19 cellular contexts compared by ENCODE assay signal in genomic region chr4:102335616-102336015, GRCh38. TPM values are rescaled to one million over a fixed set of nuclear protein-coding genes. Genes with fewer than 3 reads are reported as not detected.
A peak's percentile ranks its signal among the peaks of the same experiment; 100 is the strongest.
DNase-seq lines count a peak whose midpoint lies in the region; ATAC-seq and TF ChIP-seq lines count a peak whose summit lies in the region.
"Had no signal": no experiment of that assay in that cellular context is flagged by ENCODE, and none has a peak within 500 bp of the region (broad histone marks: within the 10 kb centered on the region; RNA-seq: fewer than 3 reads in every experiment).

No MANE protein-coding gene starts in this region.

- peak; percentile 30 for ATAC-seq in activated naive CD8-positive, alpha-beta T cell treated with anti-CD3 and anti-CD28 coated beads, Interleukin-2, amount 10 ng/mL, durations not matched to agents 7 days and 5 days (ENCODE audit: low read depth)
- peak; percentile 50 for ATAC-seq in HG03342 (IDR thresholded peaks at IDR 0.05; ENCODE audit: unreplicated experiment)
- peak; percentile 76 for ATAC-seq in activated T-helper 17 cell treated with anti-CD3 and anti-CD28 coated beads, Interleukin-2, amount 50 U/mL, for 72 hours (replicated peaks)
- ATAC-seq in heart right ventricle, result no peak
- ATAC-seq: HCT116 had no signal

- H3K9me3 Mint-ChIP-seq in activated naive CD8-positive, alpha-beta T cell treated with anti-CD3 and anti-CD28 coated beads, Interleukin-2, amount 10 ng/mL, durations not matched to agents 7 days and 5 days, result peaks cover 3% of the 10 kb centered on the region
- H3K9me3 Mint-ChIP-seq in activated naive CD8-positive, alpha-beta T cell treated with anti-CD3 and anti-CD28 coated beads for 36 hours, result no peaks in the 10 kb centered on the region
- no peaks in the 10 kb centered on the region for H3K9me3 Mint-ChIP-seq in activated T-helper 17 cell treated with anti-CD3 and anti-CD28 coated beads, Interleukin-2, amount 50 U/mL, for 72 hours

- peaks cover 0 to 8% (median 0%) of the 10 kb centered on the region in 11 donors for H3K9me3 ChIP-seq in heart right ventricle
- H3K9me3 ChIP-seq: Caco-2, SK-N-SH had no signal

- no peaks in the 10 kb centered on the region for H3K27me3 Mint-ChIP-seq in activated naive CD8-positive, alpha-beta T cell treated with anti-CD3 and anti-CD28 coated beads, Interleukin-2, amount 10 ng/mL, durations not matched to agents 7 days and 5 days
- no peaks in the 10 kb centered on the region for H3K27me3 Mint-ChIP-seq in activated naive CD8-positive, alpha-beta T cell treated with anti-CD3 and anti-CD28 coated beads for 36 hours
- H3K27me3 Mint-ChIP-seq in activated T-helper 17 cell treated with anti-CD3 and anti-CD28 coated beads, Interleukin-2, amount 50 U/mL, for 72 hours, result no peaks in the 10 kb centered on the region

- H3K36me3 ChIP-seq in heart right ventricle, result no peaks in the 10 kb centered on the region

- H3K4me3 ChIP-seq in heart right ventricle, result no peak overlapping the region
- H3K4me3 ChIP-seq: GM23248, PC-9 had no signal

- peaks cover 35% of the 10 kb centered on the region for H3K4me1 Mint-ChIP-seq in activated naive CD8-positive, alpha-beta T cell treated with anti-CD3 and anti-CD28 coated beads, Interleukin-2, amount 10 ng/mL, durations not matched to agents 7 days and 5 days
- peaks cover 42% of the 10 kb centered on the region for H3K4me1 Mint-ChIP-seq in activated naive CD8-positive, alpha-beta T cell treated with anti-CD3 and anti-CD28 coated beads for 36 hours
- H3K4me1 Mint-ChIP-seq in activated T-helper 17 cell treated with anti-CD3 and anti-CD28 coated beads, Interleukin-2, amount 50 U/mL, for 72 hours, result peaks cover 38% of the 10 kb centered on the region

- POLR2A ChIA-PET in activated naive CD8-positive, alpha-beta T cell treated with anti-CD3 and anti-CD28 coated beads, Interleukin-2, amount 10 ng/mL, durations not matched to agents 7 days and 5 days (lab: Charles Lee), result no interaction called here

- intact Hi-C loops in heart right ventricle (cut with DNase I), result no loop called here

- WGBS in heart right ventricle, 2 donors, result 95 to 96% methylated on average over 2 of the region's 2 CpGs

- peaks cover 47% of the 10 kb centered on the region for H3K36me3 Mint-ChIP-seq in activated naive CD8-positive, alpha-beta T cell treated with anti-CD3 and anti-CD28 coated beads, Interleukin-2, amount 10 ng/mL, durations not matched to agents 7 days and 5 days
- peaks cover 40% of the 10 kb centered on the region for H3K36me3 Mint-ChIP-seq in activated naive CD8-positive, alpha-beta T cell treated with anti-CD3 and anti-CD28 coated beads for 36 hours
- peaks cover 45% of the 10 kb centered on the region for H3K36me3 Mint-ChIP-seq in activated T-helper 17 cell treated with anti-CD3 and anti-CD28 coated beads, Interleukin-2, amount 50 U/mL, for 72 hours (ENCODE audit: low read depth)

- peaks cover 0 to 9% (median 0%) of the 10 kb centered on the region in 9 donors for H3K4me1 ChIP-seq in heart right ventricle

- TF ChIP-seq CTCF in heart right ventricle (IDR thresholded peaks at IDR 0.05), result no peak

- H3K27me3 ChIP-seq in heart right ventricle, result no peaks in the 10 kb centered on the region

- DNase-seq in activated naive CD8-positive, alpha-beta T cell treated with anti-CD3 and anti-CD28 coated beads, Interleukin-2, amount 10 ng/mL, durations not matched to agents 7 days and 5 days, result no peak
- no peak for DNase-seq in activated naive CD8-positive, alpha-beta T cell treated with anti-CD3 and anti-CD28 coated beads for 36 hours
- DNase-seq in heart right ventricle (no peak), NCI-H146 treated with DMSO at 0.1 percent for 48 hours (lab: John Stamatoyannopoulos, UW; ENCODE audit: unreplicated experiment) (no peak), DMS114 treated with DMSO at 0.1 percent for 48 hours (lab: John Stamatoyannopoulos, UW; ENCODE audit: unreplicated experiment) (no peak)
- DNase-seq: AML-193, Caco-2, DMS53, GM23248, NCI-H1048, NCI-H146, NCI-H2171, NCI-H446 treated with DMSO at 0.1 percent for 48 hours, NCI-H748 treated with DMSO at 0.1 percent for 48 hours, PC-9, SK-N-SH had no signal

- H3K4me3 Mint-ChIP-seq in activated naive CD8-positive, alpha-beta T cell treated with anti-CD3 and anti-CD28 coated beads, Interleukin-2, amount 10 ng/mL, durations not matched to agents 7 days and 5 days, result no peak overlapping the region
- H3K4me3 Mint-ChIP-seq in activated naive CD8-positive, alpha-beta T cell treated with anti-CD3 and anti-CD28 coated beads for 36 hours, result no peak overlapping the region
- peak overlapping the region; percentile 6 for H3K4me3 Mint-ChIP-seq in activated T-helper 17 cell treated with anti-CD3 and anti-CD28 coated beads, Interleukin-2, amount 50 U/mL, for 72 hours

- H3K27ac Mint-ChIP-seq in activated naive CD8-positive, alpha-beta T cell treated with anti-CD3 and anti-CD28 coated beads, Interleukin-2, amount 10 ng/mL, durations not matched to agents 7 days and 5 days, result no peak overlapping the region
- H3K27ac Mint-ChIP-seq in activated naive CD8-positive, alpha-beta T cell treated with anti-CD3 and anti-CD28 coated beads for 36 hours, result no peak overlapping the region
- H3K27ac Mint-ChIP-seq in activated T-helper 17 cell treated with anti-CD3 and anti-CD28 coated beads, Interleukin-2, amount 50 U/mL, for 72 hours, result no peak overlapping the region

- H3K27ac ChIP-seq in heart right ventricle, result no peak overlapping the region
- H3K27ac ChIP-seq: GM23248, PC-9 had no signal

RNA-seq across cellular contexts. Expression of gene SLC39A8, which starts 9.7 kb away (rescaled TPM):
- total RNA-seq in activated naive CD8-positive, alpha-beta T cell treated with anti-CD3 and anti-CD28 coated beads, Interleukin-2, amount 10 ng/mL, durations not matched to agents 7 days and 5 days, result 10 to 100 TPM; 60.9 to 66.5 TPM
- total RNA-seq in activated naive CD8-positive, alpha-beta T cell treated with anti-CD3 and anti-CD28 coated beads for 36 hours, result 10 to 100 TPM; 53.6 to 55.8 TPM
- 10 to 100 TPM; 56.4 to 86.3 TPM for total RNA-seq in activated T-helper 17 cell treated with anti-CD3 and anti-CD28 coated beads, Interleukin-2, amount 50 U/mL, for 72 hours
- 10 to 100 TPM in 1 of 10 donors, 1 to 10 TPM in 8, under 1 TPM in 1; 1.00 to 11.0 (median 3.0) TPM for total RNA-seq in heart right ventricle
- polyA plus RNA-seq in heart right ventricle, result 1 to 10 TPM; 1.1 to 2.2 TPM

Comparison
In these comparisons a context has a peak if more than half of its experiments do, and no peak if none do; other contexts are left out.
1. ATAC-seq: peak in activated naive CD8-positive, alpha-beta T cell treated with anti-CD3 and anti-CD28 coated beads, Interleukin-2, amount 10 ng/mL, durations not matched to agents 7 days and 5 days (single experiment), HG03342 (single experiment) and activated T-helper 17 cell treated with anti-CD3 and anti-CD28 coated beads, Interleukin-2, amount 50 U/mL, for 72 hours (single experiment); none in heart right ventricle (0 of 8).
2. RNA of gene SLC39A8, which starts 9.7 kb away (total RNA-seq): 56.4 to 86.3 TPM in activated T-helper 17 cell treated with anti-CD3 and anti-CD28 coated beads, Interleukin-2, amount 50 U/mL, for 72 hours, 60.9 to 66.5 TPM in activated naive CD8-positive, alpha-beta T cell treated with anti-CD3 and anti-CD28 coated beads, Interleukin-2, amount 10 ng/mL, durations not matched to agents 7 days and 5 days and 53.6 to 55.8 TPM in activated naive CD8-positive, alpha-beta T cell treated with anti-CD3 and anti-CD28 coated beads for 36 hours; 1.00 to 11.0 TPM in heart right ventricle; every median in the first group is over 4 times any median in the second.